In genomic region chr12:7091660-7092228, GRCh38 we compare ENCODE assay signal across 8 cellular contexts. TPM values are rescaled to one million over a fixed set of nuclear protein-coding genes. Genes with fewer than 3 reads are reported as not detected.
DNase-seq lines count a peak whose midpoint lies in the region; ATAC-seq and TF ChIP-seq lines count a peak whose summit lies in the region.

No MANE protein-coding gene starts in this region.

- no peak overlapping the region for H3K27ac Mint-ChIP-seq in CD8-positive, alpha-beta T cell

- H3K79me2 ChIP-seq in SK-N-SH (ENCODE audit: insufficient read depth): no peaks in the 10 kb centered on the region

- H2AFZ ChIP-seq in SK-N-SH (ENCODE audit: low read depth): peak overlapping the region; percentile 91; the same call in 1 of the 2 replicates

- H3F3A ChIP-seq in SK-N-SH (replicated peaks; ENCODE audit: insufficient read depth): peaks cover 6% of the 10 kb centered on the region

- no peak for TF ChIP-seq RAD21 in SK-N-SH (IDR thresholded peaks at IDR 0.05; ENCODE audit: low read length)

- POLR2A ChIA-PET in CD8-positive, alpha-beta T cell (lab: Charles Lee): interaction anchor here (1.5 kb wide), 1 partner anchor 200 kb away, joined by 5 read pairs; no protein-coding TSS in a partner anchor
- POLR2A ChIA-PET in SK-N-SH (lab: Yijun Ruan, JAX): interaction anchor here (0.7 kb wide), 1 partner anchor 148 kb away, joined by 3 read pairs; the partner anchor contains the start of gene C12orf57

- peak overlapping the region; percentile 33; the same call in 1 of the 2 replicates for H3K9ac ChIP-seq in SK-N-SH

- TF ChIP-seq EP300 in SK-N-SH (IDR thresholded peaks at IDR 0.05; ENCODE audit: borderline replicate concordance in 1 of 2, low read depth in 1 of 2, low read length in 1 of 2): no peak

- H3K27me3 ChIP-seq in CD8-positive, alpha-beta T cell (ENCODE audit: insufficient read depth, low read length): no peaks in the 10 kb centered on the region
- H3K27me3 ChIP-seq in SK-N-SH (ENCODE audit: insufficient read depth): no peaks in the 10 kb centered on the region

- no peaks in the 10 kb centered on the region for H4K20me1 ChIP-seq in SK-N-SH (ENCODE audit: insufficient read depth)

- H3K4me3 ChIP-seq in CD8-positive, alpha-beta T cell (ENCODE audit: low read depth, low read length): peak overlapping the region; percentile 66
- H3K4me3 ChIP-seq in SK-N-SH (ENCODE audit: low read depth in 2 of 2, low read length in 1 of 2) (peak overlapping the region in 1 of 2 experiments; percentile 54; a peak in 2 of 4 replicates), fibroblast of pulmonary artery (replicated peaks; ENCODE audit: low read depth, low read length) (peak overlapping the region; percentile 84)

- peak overlapping the region; percentile 71 for H3K4me2 ChIP-seq in SK-N-SH

- no peaks in the 10 kb centered on the region for H3K36me3 Mint-ChIP-seq in CD8-positive, alpha-beta T cell

- H3K4me1 Mint-ChIP-seq in CD8-positive, alpha-beta T cell (ENCODE audit: low read depth): peaks cover 11% of the 10 kb centered on the region

- H3K4me3 Mint-ChIP-seq in CD8-positive, alpha-beta T cell: peak overlapping the region; percentile 88

- H3K9me2 ChIP-seq in SK-N-SH: no peaks in the 10 kb centered on the region

- DNase-seq in CD8-positive, alpha-beta T cell: no peak
- DNase-seq in SK-N-SH (no peak), fibroblast of pulmonary artery (ENCODE audit: low read depth) (peak; percentile 38), posterior vena cava (ENCODE audit: low spot score) (peak; percentile 90), NCI-H82 (lab: John Stamatoyannopoulos, UW) (no peak), NCI-H510A (lab: John Stamatoyannopoulos, UW) (no peak), GM19240 (ENCODE audit: insufficient read length, low spot score) (no peak)

- intact Hi-C loops in CD8-positive, alpha-beta T cell (cut with DNase I, micrococcal nuclease): loop anchor here (1.0 to 5.0 kb wide), 7 partner anchors 18 to 338 kb away; partner anchors contain the start of genes C12orf57 (in 1 of the 2), C1RL (in 1 of the 2), EMG1 (in 1 of the 2) and MLF2 (in 1 of the 2)
- intact Hi-C loops in posterior vena cava (cut with DNase I): loop anchor here in 1 of 2 donors (1.0 to 10.0 kb wide), 3 partner anchors 18 to 127 kb away; partner anchors contain the start of genes C1RL and C1S

- no peaks in the 10 kb centered on the region for H3K36me3 ChIP-seq in CD8-positive, alpha-beta T cell (ENCODE audit: insufficient read depth, low read length)
- no peaks in the 10 kb centered on the region for H3K36me3 ChIP-seq in SK-N-SH (replicated peaks in 1 of 2; ENCODE audit: control insufficient read depth in 1 of 2, insufficient read depth in 2 of 2, low read length in 1 of 2)

- no peaks in the 10 kb centered on the region for H3K9me3 ChIP-seq in CD8-positive, alpha-beta T cell (ENCODE audit: low read length)
- H3K9me3 ChIP-seq in SK-N-SH: no peaks in the 10 kb centered on the region

- CTCF ChIA-PET in CD8-positive, alpha-beta T cell (lab: Charles Lee): interaction anchor here (0.8 to 5.0 kb wide), 10 partner anchors 14 to 222 kb away, joined by 3 to 41 read pairs (median 4); partner anchors contain the start of genes C12orf57, C1RL and RNU7-1
- CTCF ChIA-PET in SK-N-SH (lab: Yijun Ruan, JAX): interaction anchor here (0.8 to 2.2 kb wide), 12 partner anchors 9 to 167 kb away, joined by 3 to 11 read pairs (median 4); partner anchors contain the start of genes C12orf57, C1S and RNU7-1

- TF ChIP-seq CTCF in CD8-positive, alpha-beta T cell (IDR thresholded peaks at IDR 0.05): no peak
- TF ChIP-seq CTCF in SK-N-SH (IDR thresholded peaks at IDR 0.05): no peak
- TF ChIP-seq CTCF in fibroblast of pulmonary artery (IDR thresholded peaks at IDR 0.05; ENCODE audit: low read length, missing control alignments): no peak

- WGBS in SK-N-SH (ENCODE audit: low lambda C conversion rate): 73% methylated on average over 9 of the region's 10 CpGs

- H3K9me3 Mint-ChIP-seq in CD8-positive, alpha-beta T cell: no peaks in the 10 kb centered on the region

- peaks cover 14% of the 10 kb centered on the region for H3K4me1 ChIP-seq in CD8-positive, alpha-beta T cell (ENCODE audit: insufficient read depth, low read length)
- H3K4me1 ChIP-seq in SK-N-SH (ENCODE audit: control insufficient read depth in 1 of 2, insufficient read depth in 2 of 2, low read depth in 1 of 2, low read length in 1 of 2): peaks cover 0 to 8% of the 10 kb centered on the region in 2 experiments; a peak in 1 of 4 replicates

- ATAC-seq in CD8-positive, alpha-beta T cell: no peak
- no peak for ATAC-seq in GM21360 (IDR thresholded peaks at IDR 0.05; ENCODE audit: unreplicated experiment)

- H3K27ac ChIP-seq in CD8-positive, alpha-beta T cell (ENCODE audit: low read depth, low read length): no peak overlapping the region
- H3K27ac ChIP-seq in SK-N-SH (ENCODE audit: low read depth in 2 of 2, low read length in 1 of 2): no peak overlapping the region

- H3K27me3 Mint-ChIP-seq in CD8-positive, alpha-beta T cell (ENCODE audit: low read depth): no peaks in the 10 kb centered on the region

TF ChIP-seq in SK-N-SH, 30 proteins besides CTCF, POLR2A, EP300 and RAD21:
- no peak for TF ChIP-seq RCOR1 (IDR thresholded peaks at IDR 0.05; ENCODE audit: low read length)
- no peak for TF ChIP-seq SMC3 (IDR thresholded peaks at IDR 0.05; ENCODE audit: low read depth, low read length)
- no peak for TF ChIP-seq TEAD4 (IDR thresholded peaks at IDR 0.05; ENCODE audit: borderline replicate concordance, insufficient read depth)
- TF ChIP-seq FOXJ3 (CRISPR knock-in tag; IDR thresholded peaks at IDR 0.05): no peak
- TF ChIP-seq GATA2 (CRISPR knock-in tag; IDR thresholded peaks at IDR 0.05): no peak
- TF ChIP-seq POLR2AphosphoS5 (IDR thresholded peaks at IDR 0.05; ENCODE audit: low read depth, low read length): no peak
- TF ChIP-seq ELF1 (IDR thresholded peaks at IDR 0.05): no peak
- TF ChIP-seq FOSL2 (IDR thresholded peaks at IDR 0.05; ENCODE audit: borderline replicate concordance, low read depth): no peak

RNA-seq across cellular contexts. Expression of gene C1R, which starts 0.5 kb away (rescaled TPM):
- 1 to 10 TPM; 3.8 TPM for total RNA-seq in CD8-positive, alpha-beta T cell
- 18.7 and 20.1 TPM in 2 replicates for polyA plus RNA-seq in SK-N-SH (2012; rRNA removed)
- 10.1 and 14.5 TPM in 2 replicates for polyA plus RNA-seq in SK-N-SH (2012; cell fraction: cytosol; rRNA removed)
- 16.0 and 22.2 TPM in 2 replicates for polyA plus RNA-seq in SK-N-SH (2012; cell fraction: nucleus; rRNA removed)
- total RNA-seq in posterior vena cava: 1,000 to 10,000 TPM; 1,008 to 1,686 TPM

RNA-seq across cellular contexts. Expression of gene C1RL, which starts 17.3 kb away (rescaled TPM):
- total RNA-seq in CD8-positive, alpha-beta T cell: 1 to 10 TPM; 8.0 to 9.0 TPM
- 8.3 and 9.5 TPM in 2 replicates for polyA plus RNA-seq in SK-N-SH (2012; rRNA removed)
- polyA plus RNA-seq in SK-N-SH (2012; cell fraction: cytosol; rRNA removed): 6.2 and 6.7 TPM in 2 replicates
- polyA plus RNA-seq in SK-N-SH (2012; cell fraction: nucleus; rRNA removed): 19.7 and 20.2 TPM in 2 replicates
- 100 to 1,000 TPM in 1 of 2 donors, 10 to 100 TPM in 1; 79.5 to 122 TPM for total RNA-seq in posterior vena cava

RNA-seq across cellular contexts. Expression of gene C1S, which starts 31.2 kb away (rescaled TPM):
- 1 to 10 TPM; 1.5 to 2.4 TPM for total RNA-seq in CD8-positive, alpha-beta T cell
- 14.5 and 19.3 TPM in 2 replicates for polyA plus RNA-seq in SK-N-SH (2012; rRNA removed)
- polyA plus RNA-seq in SK-N-SH (2012; cell fraction: cytosol; rRNA removed): 14.1 and 14.8 TPM in 2 replicates
- 17.6 and 29.5 TPM in 2 replicates for polyA plus RNA-seq in SK-N-SH (2012; cell fraction: nucleus; rRNA removed)
- total RNA-seq in posterior vena cava: 100 to 1,000 TPM; 585 to 986 TPM

RNA-seq across cellular contexts. Expression of gene RBP5, which starts 36.9 kb away (rescaled TPM):
- total RNA-seq in CD8-positive, alpha-beta T cell: not detected
- 0.06 and 0.12 TPM in 2 replicates for polyA plus RNA-seq in SK-N-SH (2012; rRNA removed)
- 0.08 and 0.22 TPM in 2 replicates for polyA plus RNA-seq in SK-N-SH (2012; cell fraction: cytosol; rRNA removed)
- polyA plus RNA-seq in SK-N-SH (2012; cell fraction: nucleus; rRNA removed): 0.70 and 0.79 TPM in 2 replicates
- total RNA-seq in posterior vena cava: 1 to 10 TPM; 5.1 to 5.7 TPM

RNA-seq across cellular contexts. Expression of gene CLSTN3, which starts 38.4 kb away (rescaled TPM):
- 10 to 100 TPM; 23.1 to 24.0 TPM for total RNA-seq in CD8-positive, alpha-beta T cell
- polyA plus RNA-seq in SK-N-SH (2012; rRNA removed): 12.7 and 12.9 TPM in 2 replicates
- 7.2 and 8.7 TPM in 2 replicates for polyA plus RNA-seq in SK-N-SH (2012; cell fraction: cytosol; rRNA removed)
- polyA plus RNA-seq in SK-N-SH (2012; cell fraction: nucleus; rRNA removed): 34.7 and 40.9 TPM in 2 replicates
- 10 to 100 TPM; 31.0 to 31.7 TPM for total RNA-seq in posterior vena cava

Comparison
In these comparisons a context has a peak if more than half of its experiments do, and no peak if none do; other contexts are left out.
1. DNase-seq: peak in fibroblast of pulmonary artery (single experiment) and posterior vena cava (single experiment); none in CD8-positive, alpha-beta T cell (0 of 7), SK-N-SH (single experiment), NCI-H82 (single experiment), NCI-H510A (single experiment) and GM19240 (single experiment).
2. RNA of gene C1R, which starts 0.5 kb away (total RNA-seq): 1,008 to 1,686 TPM in posterior vena cava; 3.8 TPM in CD8-positive, alpha-beta T cell; every median in the first group is over 100 times any median in the second.
3. RNA of gene C1RL, which starts 17.3 kb away (total RNA-seq): 79.5 to 122 TPM in posterior vena cava; 8.0 to 9.0 TPM in CD8-positive, alpha-beta T cell; every median in the first group is over 4 times any median in the second.
4. RNA of gene C1S, which starts 31.2 kb away (total RNA-seq): 585 to 986 TPM in posterior vena cava; 1.5 to 2.4 TPM in CD8-positive, alpha-beta T cell; every median in the first group is over 100 times any median in the second.